8 cellular contexts compared by ENCODE assay signal in genomic region chr2:43133708-43134570, GRCh38.
A peak's percentile ranks its signal among the peaks of the same experiment; 100 is the strongest.
DNase-seq lines count a peak whose midpoint lies in the region; ATAC-seq and TF ChIP-seq lines count a peak whose summit lies in the region.

No MANE protein-coding gene starts in this region.

- H3K36me3 ChIP-seq in spleen (no peaks in the 10 kb centered on the region), psoas muscle (ENCODE audit: insufficient read depth in 1 of 2, low read depth in 1 of 2) (no peaks in the 10 kb centered on the region)

- H3K27me3 ChIP-seq in dorsolateral prefrontal cortex = no peaks in the 10 kb centered on the region
- H3K27me3 ChIP-seq in spleen (replicated peaks in 1 of 7) = no peaks in the 10 kb centered on the region
- no peaks in the 10 kb centered on the region for H3K27me3 ChIP-seq in psoas muscle (ENCODE audit: insufficient read depth in 3 of 3, low read length in 2 of 3)

- H3K4me1 ChIP-seq in spleen (peaks cover 73 to 100% (median 95%) of the 10 kb centered on the region in 6 donors), psoas muscle (peaks cover 37% of the 10 kb centered on the region)

- 26 to 38% (median 28%) methylated on average over 14 to 21 of the region's 21 CpGs for WGBS in spleen, 5 donors
- 84 to 86% (median 85%) methylated on average over 21 of the region's 21 CpGs for WGBS in psoas muscle, 3 donors

- no peak for TF ChIP-seq CTCF in dorsolateral prefrontal cortex (IDR thresholded peaks at IDR 0.05 in 54 of 56, conservative IDR thresholded peaks at IDR 0.05 in 2 of 56; ENCODE audit: low read depth in 1 of 56, partially characterized antibody in 56 of 56)
- peak in 2 of 11 experiments; percentile 11 to 24 for TF ChIP-seq CTCF in spleen (IDR thresholded peaks at IDR 0.05 in 8 of 11, conservative IDR thresholded peaks at IDR 0.05 in 3 of 11)
- TF ChIP-seq CTCF in psoas muscle (IDR thresholded peaks at IDR 0.05) = no peak

- intact Hi-C loops in dorsolateral prefrontal cortex (cut with DNase I) = no loop called here
- intact Hi-C loops in spleen (cut with DNase I; ENCODE audit: low total_unique reads) = loop anchor here (5.0 kb wide), 1 partner anchor 88 kb away; no protein-coding TSS in a partner anchor
- intact Hi-C loops in psoas muscle (cut with DNase I) = loop anchor here in 1 of 2 donors (5.0 kb wide), 1 partner anchor 93 kb away; the partner anchor contains the start of gene ZFP36L2

- H3K4me3 ChIP-seq in dorsolateral prefrontal cortex (no peak overlapping the region), spleen (peak overlapping the region in 1 of 8 donors; percentile 49), psoas muscle (no peak overlapping the region)

- peak overlapping the region in 21 of 59 donors; percentile 6 to 68 (median 41) for H3K27ac ChIP-seq in dorsolateral prefrontal cortex
- peak overlapping the region; percentile 85 to 99 (median 94) for H3K27ac ChIP-seq in spleen
- no peak overlapping the region for H3K27ac ChIP-seq in psoas muscle

- DNase-seq in activated CD4-positive, CD25-positive, alpha-beta regulatory T cell treated with anti-CD3 and anti-CD28 coated beads, Interleukin-2, amount 50 U/mL, for 16 hours (ENCODE audit: low read depth, low spot score) = peak; percentile 41
- DNase-seq in dorsolateral prefrontal cortex (peak in 6 of 10 donors; percentile 47 to 69 (median 54)), spleen (peak; percentile 95), AG20443 (ENCODE audit: low spot score) (no peak), NCI-H1436 treated with DMSO at 0.1 percent for 48 hours (lab: John Stamatoyannopoulos, UW) (no peak), psoas muscle (no peak), NCI-H510A treated with DMSO at 0.1 percent for 48 hours (lab: John Stamatoyannopoulos, UW) (no peak)

- H3K9me3 ChIP-seq in spleen (no peaks in the 10 kb centered on the region), psoas muscle (no peaks in the 10 kb centered on the region)

- ATAC-seq in HG02885 (IDR thresholded peaks at IDR 0.05; ENCODE audit: poor library complexity, unreplicated experiment) (peak; percentile 43), psoas muscle (no peak)

- TF ChIP-seq POLR2A in spleen (IDR thresholded peaks at IDR 0.05) = peak in 1 of 3 donors; percentile 14

Comparison
In these comparisons a context has a peak if more than half of its experiments do, and no peak if none do; other contexts are left out.
1. DNase-seq: peak in activated CD4-positive, CD25-positive, alpha-beta regulatory T cell treated with anti-CD3 and anti-CD28 coated beads, Interleukin-2, amount 50 U/mL, for 16 hours (single experiment), dorsolateral prefrontal cortex (6 of 10) and spleen (single experiment); none in AG20443 (single experiment), NCI-H1436 treated with DMSO at 0.1 percent for 48 hours (single experiment), psoas muscle (0 of 2) and NCI-H510A treated with DMSO at 0.1 percent for 48 hours (single experiment).